In the genomic region with DNA sequence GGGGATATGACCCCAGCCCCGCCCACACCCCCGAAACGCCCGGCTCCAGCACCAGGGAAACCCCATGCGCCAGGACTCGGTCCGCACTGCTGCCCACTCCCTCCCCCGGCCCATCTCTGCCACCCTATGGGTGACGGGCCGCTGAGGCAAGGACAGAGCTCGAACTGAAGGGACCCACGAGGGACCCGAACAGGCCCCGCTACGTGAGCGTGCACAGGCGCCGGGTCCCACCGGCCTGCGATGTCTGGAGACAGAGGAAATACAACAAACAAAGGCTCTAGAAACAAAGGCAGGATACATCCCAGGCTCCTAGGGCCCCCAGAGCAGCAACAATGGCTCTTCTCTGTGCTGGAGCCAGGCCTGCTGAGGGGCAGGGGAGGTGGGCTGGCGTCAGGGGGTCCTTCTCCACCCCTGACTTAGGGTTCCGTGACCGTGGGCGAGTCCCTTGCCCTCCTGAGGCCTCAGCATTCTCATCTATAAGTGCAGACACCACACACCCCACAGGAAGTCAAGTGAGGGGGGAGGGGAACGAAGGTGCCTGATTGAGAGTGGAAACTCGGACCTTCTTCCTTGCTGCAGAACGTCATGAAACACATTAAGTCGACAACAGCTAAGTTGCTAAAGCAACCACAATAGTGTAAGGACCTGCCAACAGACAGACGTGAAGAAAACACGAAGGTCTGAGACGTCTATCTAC, we compare ENCODE assay signal across 8 cellular contexts. TPM values are rescaled to one million over a fixed set of nuclear protein-coding genes. Genes with fewer than 3 reads are reported as not detected.
DNase-seq lines count a peak whose midpoint lies in the region; ATAC-seq and TF ChIP-seq lines count a peak whose summit lies in the region.

No MANE protein-coding gene starts in this region.

- TF ChIP-seq CTCF in breast epithelium (IDR thresholded peaks at IDR 0.05) (no peak), nephron (IDR thresholded peaks at IDR 0.05; ENCODE audit: unreplicated experiment in 3 of 3) (no peak), upper lobe of right lung (IDR thresholded peaks at IDR 0.05) (no peak)

- H3K4me3 ChIP-seq in breast epithelium: peak overlapping the region; percentile 7 to 95 (median 91)
- peak overlapping the region; percentile 86 for H3K4me3 ChIP-seq in upper lobe of right lung

- peak overlapping the region in 2 of 3 experiments; percentile 59 to 71 for H3K27ac Mint-ChIP-seq in nephron

- H3K4me1 Mint-ChIP-seq in nephron: peaks cover 29% of the 10 kb centered on the region

- no peak for TF ChIP-seq POLR2A in breast epithelium (IDR thresholded peaks at IDR 0.05)

- H3K27me3 ChIP-seq in breast epithelium (no peaks in the 10 kb centered on the region), upper lobe of right lung (no peaks in the 10 kb centered on the region)

- H3K36me3 Mint-ChIP-seq in nephron (ENCODE audit: low read depth): peaks cover 3% of the 10 kb centered on the region

- H3K9me3 ChIP-seq in breast epithelium: no peaks in the 10 kb centered on the region
- H3K9me3 ChIP-seq in upper lobe of right lung: no peaks in the 10 kb centered on the region

- H3K36me3 ChIP-seq in breast epithelium: no peaks in the 10 kb centered on the region
- H3K36me3 ChIP-seq in upper lobe of right lung: no peaks in the 10 kb centered on the region

- peak overlapping the region; percentile 97 to 99 (median 98) for H3K4me3 Mint-ChIP-seq in nephron

- ATAC-seq in upper lobe of right lung: no peak
- no peak for ATAC-seq in GM19035 (IDR thresholded peaks at IDR 0.05; ENCODE audit: unreplicated experiment)

- no peaks in the 10 kb centered on the region for H3K27me3 Mint-ChIP-seq in nephron (ENCODE audit: low read depth)

- no peaks in the 10 kb centered on the region for H3K9me3 Mint-ChIP-seq in nephron

- peak in 3 of 4 experiments; percentile 25 to 46 (median 41) for DNase-seq in activated CD4-positive, CD25-positive, alpha-beta regulatory T cell (lab: John Stamatoyannopoulos, UW)
- DNase-seq in activated CD4-positive, CD25-positive, alpha-beta regulatory T cell treated with anti-CD3 and anti-CD28 coated beads, Interleukin-2, amount 50 U/mL, for 72 hours: no peak
- DNase-seq in breast epithelium (ENCODE audit: low spot score in 2 of 2): no peak
- no peak for DNase-seq in upper lobe of right lung
- DNase-seq in SW 1271 (lab: John Stamatoyannopoulos, UW): no peak
- no peak for DNase-seq in NCI-H146 treated with DMSO at 0.1 percent for 48 hours (lab: John Stamatoyannopoulos, UW; ENCODE audit: unreplicated experiment)

- H3K4me1 ChIP-seq in breast epithelium (peaks cover 14 to 27% of the 10 kb centered on the region in 2 donors), upper lobe of right lung (peaks cover 35% of the 10 kb centered on the region)

- H3K27ac ChIP-seq in breast epithelium: peak overlapping the region; percentile 72 to 82
- H3K27ac ChIP-seq in upper lobe of right lung: peak overlapping the region; percentile 70

- intact Hi-C loops in breast epithelium (cut with DNase I; ENCODE audit: low total_unique reads): no loop called here
- intact Hi-C loops in upper lobe of right lung (cut with DNase I): no loop called here

RNA-seq across cellular contexts. Expression of a gene that starts 3.1 kb away (rescaled TPM):
- total RNA-seq in breast epithelium (10 to 100 TPM; 62.4 to 81.3 (median 76.0) TPM), upper lobe of right lung (76.1 TPM)

RNA-seq across cellular contexts. Expression of a gene that starts 18.9 kb away (rescaled TPM):
- 1 to 10 TPM; 2.9 to 4.6 (median 4.1) TPM for total RNA-seq in breast epithelium
- 28.0 TPM for total RNA-seq in upper lobe of right lung

RNA-seq across cellular contexts. Expression of a gene that starts 23.0 kb away (rescaled TPM):
- total RNA-seq in breast epithelium (1 to 10 TPM; 1.1 to 5.4 (median 4.9) TPM), upper lobe of right lung (6.3 TPM)

RNA-seq across cellular contexts. Expression of a gene that starts 23.0 kb away (rescaled TPM):
- 10 to 100 TPM; 41.4 to 66.6 (median 44.6) TPM for total RNA-seq in breast epithelium
- total RNA-seq in upper lobe of right lung: 73.2 TPM

RNA-seq across cellular contexts. Expression of a gene that starts 34.0 kb away (rescaled TPM):
- 10 to 100 TPM; 10.4 to 25.2 (median 19.7) TPM for total RNA-seq in breast epithelium
- 37.2 TPM for total RNA-seq in upper lobe of right lung

Comparison
In these comparisons a context has a peak if more than half of its experiments do, and no peak if none do; other contexts are left out.
1. DNase-seq: peak in activated CD4-positive, CD25-positive, alpha-beta regulatory T cell (3 of 4); none in activated CD4-positive, CD25-positive, alpha-beta regulatory T cell treated with anti-CD3 and anti-CD28 coated beads, Interleukin-2, amount 50 U/mL, for 72 hours (single experiment), breast epithelium (0 of 2), upper lobe of right lung (single experiment), SW 1271 (0 of 2) and NCI-H146 treated with DMSO at 0.1 percent for 48 hours (single experiment).